19 cellular contexts compared by ENCODE assay signal in the genomic region with DNA sequence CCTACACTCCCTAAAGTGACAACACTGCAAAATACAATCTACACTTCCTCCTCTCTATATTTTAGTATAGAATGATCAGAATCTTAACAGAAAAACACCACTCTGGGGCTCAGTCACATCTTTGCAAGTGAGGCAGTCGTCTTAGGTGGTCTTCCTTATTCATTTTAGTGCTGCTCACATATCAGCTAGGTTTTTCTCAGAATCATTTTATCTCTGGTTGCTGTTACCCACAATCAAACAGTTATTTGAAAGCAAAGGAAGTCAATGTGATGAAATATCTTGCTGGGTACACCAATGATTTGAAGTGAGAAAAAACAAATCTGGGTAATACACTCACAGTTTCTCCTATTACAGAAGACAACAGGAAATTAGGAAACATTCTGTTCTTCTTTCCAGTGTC.
"Had no signal": no experiment of that assay in that cellular context is flagged by ENCODE, and none has a peak within 500 bp of the region (broad histone marks: within the 10 kb centered on the region; RNA-seq: fewer than 3 reads in every experiment).

No MANE protein-coding gene starts in this region.

- H3K36me3 ChIP-seq: heart right ventricle, stomach, suprapubic skin, tibial nerve had no signal

- H3K9me3 Mint-ChIP-seq: activated CD4-positive, alpha-beta T cell treated with anti-CD3 and anti-CD28 coated beads, Interleukin-2, amount 10 ng/mL, durations not matched to agents 24 days and 14 days; activated naive CD4-positive, alpha-beta T cell treated with anti-CD3 and anti-CD28 coated beads, Interleukin-2, amount 50 U/mL, for 24 hours; nephron progenitor cell had no signal

- H3K4me3 Mint-ChIP-seq: activated CD4-positive, alpha-beta T cell treated with anti-CD3 and anti-CD28 coated beads, Interleukin-2, amount 10 ng/mL, durations not matched to agents 24 days and 14 days; activated naive CD4-positive, alpha-beta T cell treated with anti-CD3 and anti-CD28 coated beads, Interleukin-2, amount 50 U/mL, for 24 hours; nephron progenitor cell had no signal

- H3K4me1 Mint-ChIP-seq: nephron progenitor cell had no signal

- H3K4me3 ChIP-seq: heart right ventricle, stomach, suprapubic skin, tibial nerve had no signal

- ATAC-seq: activated CD4-positive, CD25-positive, alpha-beta regulatory T cell treated with anti-CD3 and anti-CD28 coated beads, Interleukin-2, amount 50 U/mL, for 24 hours; heart right ventricle; left cardiac atrium; right cardiac atrium had no signal

- H3K4me1 ChIP-seq: stomach had no signal

- H3K27me3 ChIP-seq: heart right ventricle, stomach, suprapubic skin, tibial nerve had no signal

- H3K9me3 ChIP-seq: heart right ventricle, stomach, suprapubic skin, tibial nerve had no signal

- H3K36me3 Mint-ChIP-seq: activated naive CD4-positive, alpha-beta T cell treated with anti-CD3 and anti-CD28 coated beads, Interleukin-2, amount 50 U/mL, for 24 hours had no signal

- DNase-seq: activated CD4-positive, alpha-beta T cell treated with anti-CD3 and anti-CD28 coated beads, Interleukin-2, amount 10 ng/mL, durations not matched to agents 24 days and 14 days; activated CD8-positive, alpha-beta memory T cell treated with anti-CD3 and anti-CD28 coated beads for 24 hours; activated effector memory CD4-positive, alpha-beta T cell treated with anti-CD3 and anti-CD28 coated beads, Interleukin-2, amount 50 U/mL, for 16 hours; amniotic stem cell; heart right ventricle; islet precursor cell; left cardiac atrium; nephron progenitor cell; nucleus accumbens; right cardiac atrium; stimulated activated CD4-positive, alpha-beta T cell treated with anti-CD3 and anti-CD28 coated beads, Interleukin-4, amount 100 ng/mL, for 24 hours; stomach; SW 1271 had no signal

- H3K27ac Mint-ChIP-seq: activated CD4-positive, alpha-beta T cell treated with anti-CD3 and anti-CD28 coated beads, Interleukin-2, amount 10 ng/mL, durations not matched to agents 24 days and 14 days; activated naive CD4-positive, alpha-beta T cell treated with anti-CD3 and anti-CD28 coated beads, Interleukin-2, amount 50 U/mL, for 24 hours; nephron progenitor cell had no signal

- H3K27ac ChIP-seq: heart right ventricle, parathyroid adenoma, stomach, suprapubic skin, tibial nerve, VCaP had no signal

- H3K27me3 Mint-ChIP-seq: activated CD4-positive, alpha-beta T cell treated with anti-CD3 and anti-CD28 coated beads, Interleukin-2, amount 10 ng/mL, durations not matched to agents 24 days and 14 days; activated naive CD4-positive, alpha-beta T cell treated with anti-CD3 and anti-CD28 coated beads, Interleukin-2, amount 50 U/mL, for 24 hours had no signal
